Comparison of ENCODE assay signal across 8 cellular contexts in the genomic region with DNA sequence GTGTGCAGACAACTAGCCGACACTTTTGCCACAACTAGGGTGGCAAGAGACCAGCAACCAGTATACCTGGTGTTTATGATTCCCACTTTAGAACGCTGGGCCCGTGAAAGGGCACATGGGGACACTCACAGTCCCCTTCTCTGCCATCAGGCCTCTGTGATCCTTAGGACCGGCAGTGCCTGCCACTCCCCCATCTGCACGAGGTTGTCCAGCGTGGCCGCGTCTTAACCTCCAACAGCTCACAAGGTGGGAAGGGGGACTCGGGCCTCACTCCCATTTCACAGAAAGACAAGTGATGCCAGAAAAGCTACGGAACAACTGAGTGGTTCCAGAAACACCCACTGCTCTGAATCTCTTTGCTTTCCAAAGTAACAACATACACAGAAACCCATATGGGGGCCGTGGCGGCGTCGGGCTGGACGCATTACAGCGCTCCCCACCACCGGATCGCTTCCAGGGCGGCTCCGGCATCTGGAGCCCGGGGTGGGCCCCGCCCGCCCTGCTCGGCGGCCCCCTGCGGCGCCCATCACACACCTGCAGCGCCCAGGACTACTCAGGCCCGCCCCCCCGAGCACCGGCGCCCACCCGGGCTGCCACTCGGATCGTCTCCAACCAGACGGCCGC. TPM values are rescaled to one million over a fixed set of nuclear protein-coding genes. Genes with fewer than 3 reads are reported as not detected.
DNase-seq lines count a peak whose midpoint lies in the region; ATAC-seq lines count a peak whose summit lies in the region.

No MANE protein-coding gene starts in this region.

- H3K4me3 Mint-ChIP-seq in activated CD4-positive, alpha-beta T cell treated with anti-CD3 and anti-CD28 coated beads for 36 hours: peak overlapping the region; percentile 78

- H3K9me2 ChIP-seq in Karpas-422 (replicated peaks; ENCODE audit: insufficient read depth, low read length): no peaks in the 10 kb centered on the region

- no peak overlapping the region for H4K8ac ChIP-seq in neuronal stem cell (ENCODE audit: low read depth, low read length)

- H3K4me3 ChIP-seq in Karpas-422 (ENCODE audit: low read length) (peak overlapping the region; percentile 96), ectodermal cell (ENCODE audit: insufficient read depth, low read depth, low read length) (peak overlapping the region; percentile 73), neuronal stem cell (ENCODE audit: low read length in 2 of 2) (peak overlapping the region; percentile 90 to 96)

- H2BK15ac ChIP-seq in neuronal stem cell (ENCODE audit: low read length): no peak overlapping the region

- H3K9me3 ChIP-seq in Karpas-422 (ENCODE audit: low read length) (no peaks in the 10 kb centered on the region), ectodermal cell (ENCODE audit: control insufficient read depth, low read length) (no peaks in the 10 kb centered on the region), neuronal stem cell (replicated peaks in 1 of 2; ENCODE audit: control insufficient read depth in 2 of 2, insufficient read depth in 1 of 2, low read depth in 1 of 2, low read length in 2 of 2) (peaks cover 0 to 5% of the 10 kb centered on the region in 2 donors)

- ATAC-seq in activated CD4-positive, alpha-beta T cell treated with anti-CD3 and anti-CD28 coated beads for 36 hours: no peak
- ATAC-seq in GM18867 (IDR thresholded peaks at IDR 0.05; ENCODE audit: unreplicated experiment): no peak

- CTCF ChIA-PET in activated CD4-positive, alpha-beta T cell treated with anti-CD3 and anti-CD28 coated beads for 36 hours (lab: Charles Lee): interaction anchor here (0.6 kb wide), 2 partner anchors 62 to 210 kb away, joined by 3 to 4 read pairs; no protein-coding TSS in a partner anchor

- H3K9ac ChIP-seq in Karpas-422 (ENCODE audit: low read length) (peak overlapping the region; percentile 98), neuronal stem cell (ENCODE audit: low read depth, low read length, poor library complexity) (peak overlapping the region; percentile 98)

- H3K27ac Mint-ChIP-seq in activated CD4-positive, alpha-beta T cell treated with anti-CD3 and anti-CD28 coated beads for 36 hours: peak overlapping the region; percentile 76

- H3K27me3 Mint-ChIP-seq in activated CD4-positive, alpha-beta T cell treated with anti-CD3 and anti-CD28 coated beads for 36 hours: no peaks in the 10 kb centered on the region

- H2AK5ac ChIP-seq in neuronal stem cell (ENCODE audit: low read depth, low read length): no peak overlapping the region

- H3K14ac ChIP-seq in neuronal stem cell (ENCODE audit: low read length): no peak overlapping the region

- H3K27ac ChIP-seq in Karpas-422 (ENCODE audit: low read length) (no peak overlapping the region), ectodermal cell (ENCODE audit: insufficient read depth, low read depth, low read length, poor library complexity, severe bottlenecking) (no peak overlapping the region), neuronal stem cell (replicated peaks; ENCODE audit: low read length) (peak overlapping the region; percentile 71)

- H3K9me3 Mint-ChIP-seq in activated CD4-positive, alpha-beta T cell treated with anti-CD3 and anti-CD28 coated beads for 36 hours (ENCODE audit: low read depth): no peaks in the 10 kb centered on the region

- intact Hi-C loops in activated CD4-positive, alpha-beta T cell treated with anti-CD3 and anti-CD28 coated beads for 36 hours (cut with DNase I, micrococcal nuclease): loop anchor here (1.0 to 10.0 kb wide), 13 partner anchors 7 to 1527 kb away; a partner anchor contains a TSS

- no peak overlapping the region for H2BK120ac ChIP-seq in neuronal stem cell (ENCODE audit: low read depth, low read length)

- H2BK5ac ChIP-seq in neuronal stem cell (ENCODE audit: low read length): peak overlapping the region; percentile 35

- no peak for DNase-seq in activated CD4-positive, alpha-beta T cell treated with anti-CD3 and anti-CD28 coated beads for 36 hours
- DNase-seq in activated CD4-positive, alpha-beta T cell treated with anti-CD3 and anti-CD28 coated beads for 48 hours: no peak
- DNase-seq in Karpas-422 (no peak), neuronal stem cell (ENCODE audit: low spot score) (no peak), DMS79 (lab: John Stamatoyannopoulos, UW) (no peak), Ammon's horn (ENCODE audit: low spot score) (no peak)

- H3K23ac ChIP-seq in neuronal stem cell (ENCODE audit: low read depth, low read length, poor library complexity): peak overlapping the region; percentile 77

- H3K4ac ChIP-seq in neuronal stem cell (ENCODE audit: low read length): no peak overlapping the region

- H3K36me3 ChIP-seq in Karpas-422 (ENCODE audit: insufficient read depth, low read length) (peaks cover 26% of the 10 kb centered on the region), ectodermal cell (ENCODE audit: control insufficient read depth, insufficient read depth, low read length) (peaks cover 23% of the 10 kb centered on the region), neuronal stem cell (replicated peaks in 1 of 2; ENCODE audit: control insufficient read depth in 2 of 2, insufficient read depth in 2 of 2, low read length in 2 of 2) (peaks cover 30 to 78% of the 10 kb centered on the region in 2 donors)

- POLR2A ChIA-PET in activated CD4-positive, alpha-beta T cell treated with anti-CD3 and anti-CD28 coated beads for 36 hours (lab: Charles Lee): interaction anchor here (0.6 kb wide), 2 partner anchors 13 to 147 kb away, joined by 3 to 8 read pairs; no protein-coding TSS in a partner anchor

- peaks cover 16% of the 10 kb centered on the region for H3K4me1 Mint-ChIP-seq in activated CD4-positive, alpha-beta T cell treated with anti-CD3 and anti-CD28 coated beads for 36 hours

- peaks cover 79% of the 10 kb centered on the region for H3K79me2 ChIP-seq in Karpas-422 (ENCODE audit: low read length)

- H4K20me1 ChIP-seq in Karpas-422 (ENCODE audit: insufficient read depth, low read depth, low read length): peaks cover 26% of the 10 kb centered on the region

- H3K36me3 Mint-ChIP-seq in activated CD4-positive, alpha-beta T cell treated with anti-CD3 and anti-CD28 coated beads for 36 hours (ENCODE audit: low read depth): peaks cover 25% of the 10 kb centered on the region

- H4K91ac ChIP-seq in neuronal stem cell (ENCODE audit: low read depth, low read length, poor library complexity): no peak overlapping the region

- 8 to 10% methylated on average over 37 of the region's 37 CpGs for WGBS in ectodermal cell, 2 experiments
- WGBS in neuronal stem cell (ENCODE audit: extremely low coverage in 2 of 2, insufficient read length in 2 of 2, insufficient replicate concordance in 1 of 2), 2 donors: no CpG with 5 or more reads among the region's 37 CpGs

- H2AFZ ChIP-seq in Karpas-422 (ENCODE audit: low read length) (0 out of 2 replicates have a peak overlapping the region, but pooled peaks have one; percentile 59), neuronal stem cell (ENCODE audit: low read length) (peak overlapping the region; percentile 92)

- peaks cover 14% of the 10 kb centered on the region for H3K79me1 ChIP-seq in neuronal stem cell (ENCODE audit: low read depth, low read length)

- H3K27me3 ChIP-seq in Karpas-422 (ENCODE audit: low read length): no peaks in the 10 kb centered on the region
- no peaks in the 10 kb centered on the region for H3K27me3 ChIP-seq in ectodermal cell (ENCODE audit: control insufficient read depth, insufficient read depth, low read length, poor library complexity, severe bottlenecking)
- no peaks in the 10 kb centered on the region for H3K27me3 ChIP-seq in neuronal stem cell (ENCODE audit: control insufficient read depth in 3 of 3, insufficient read depth in 3 of 3, low read depth in 1 of 3, low read length in 3 of 3)

- H3K4me1 ChIP-seq in Karpas-422 (ENCODE audit: low read length): peaks cover 30% of the 10 kb centered on the region
- H3K4me1 ChIP-seq in ectodermal cell (ENCODE audit: control insufficient read depth, insufficient read depth, low read length): peaks cover 28% of the 10 kb centered on the region
- peaks cover 20 to 29% of the 10 kb centered on the region in 2 donors for H3K4me1 ChIP-seq in neuronal stem cell (ENCODE audit: control insufficient read depth in 2 of 2, insufficient read depth in 1 of 2, low read depth in 1 of 2, low read length in 2 of 2)

- H2BK12ac ChIP-seq in neuronal stem cell (ENCODE audit: low read length): no peak overlapping the region

- H3K4me2 ChIP-seq in Karpas-422 (ENCODE audit: low read depth, low read length, poor library complexity, severe bottlenecking) (peak overlapping the region; percentile 84), neuronal stem cell (ENCODE audit: insufficient read depth, low read length, poor library complexity, severe bottlenecking) (peak overlapping the region; percentile 76)

- peak overlapping the region; percentile 95 for H3K18ac ChIP-seq in neuronal stem cell (ENCODE audit: low read length)

RNA-seq across cellular contexts. Expression of a gene that starts 1.0 kb away (rescaled TPM):
- total RNA-seq in activated CD4-positive, alpha-beta T cell treated with anti-CD3 and anti-CD28 coated beads for 36 hours: 1 to 10 TPM; 9.3 to 9.5 TPM
- 28.6 and 75.1 TPM in 2 replicates for total RNA-seq in Karpas-422 (2014; rRNA removed; shearing (Covaris generic); ENCODE audit: low replicate concordance)
- polyA plus RNA-seq in ectodermal cell (2013, experiment 1 of 4): 52.6 TPM
- 57.3 TPM for polyA plus RNA-seq in ectodermal cell (2013, experiment 2 of 4)
- polyA plus RNA-seq in ectodermal cell (2013, experiment 3 of 4): 38.0 TPM
- 43.9 TPM for polyA plus RNA-seq in ectodermal cell (2013, experiment 4 of 4)
- polyA plus RNA-seq in neuronal stem cell (2013, experiment 1 of 2): 40.1 TPM
- 38.8 TPM for polyA plus RNA-seq in neuronal stem cell (2013, experiment 2 of 2)
